ENCODE assay signal across 13 cellular contexts in genomic region chr3:196440041-196440537, GRCh38. TPM values are rescaled to one million over a fixed set of nuclear protein-coding genes. Genes with fewer than 3 reads are reported as not detected.
DNase-seq lines count a peak whose midpoint lies in the region; ATAC-seq, FAIRE-seq and TF ChIP-seq lines count a peak whose summit lies in the region.
"Had no signal": no experiment of that assay in that cellular context is flagged by ENCODE, and none has a peak within 500 bp of the region (broad histone marks: within the 10 kb centered on the region; RNA-seq: fewer than 3 reads in every experiment).

No MANE protein-coding gene starts in this region.

- H3K18ac ChIP-seq in mesenchymal stem cell (ENCODE audit: low read depth in 1 of 2, low read length in 2 of 2) = no peak overlapping the region

- H3K4me3 ChIP-seq in DOHH2 (ENCODE audit: low read length) (no peak overlapping the region), mesenchymal stem cell (ENCODE audit: insufficient read depth in 1 of 2, low read depth in 1 of 2, low read length in 2 of 2) (peak overlapping the region in 1 of 2 experiments; percentile 29)
- H3K4me3 ChIP-seq: breast epithelium, lung had no signal

- H4K8ac ChIP-seq in mesenchymal stem cell (ENCODE audit: low read length) = no peak overlapping the region

- peaks cover 3% of the 10 kb centered on the region; the same call in 1 of the 2 replicates for H3F3A ChIP-seq in DOHH2 (ENCODE audit: control insufficient read depth, insufficient read depth)

- DNase-seq in RPMI7951 (ENCODE audit: low read depth) = peak; percentile 87
- no peak for DNase-seq in mesenchymal stem cell
- no peak for DNase-seq in NCI-H187 (lab: John Stamatoyannopoulos, UW)
- no peak for DNase-seq in GOT3 (lab: John Stamatoyannopoulos, UW)
- no peak for DNase-seq in frontal cortex (ENCODE audit: low spot score in 2 of 2)
- no peak for DNase-seq in GM10266 (ENCODE audit: extremely low spot score)
- DNase-seq: activated CD8-positive, alpha-beta memory T cell treated with anti-CD3 and anti-CD28 coated beads, Interleukin-2, amount 50 U/mL, for 4 hours; foreskin melanocyte; NCI-H526 treated with DMSO at 0.1 percent for 48 hours had no signal

- no peaks in the 10 kb centered on the region for H3K79me1 ChIP-seq in mesenchymal stem cell (replicated peaks; ENCODE audit: low read length, poor library complexity, severe bottlenecking)

- H3K79me2 ChIP-seq in DOHH2 (ENCODE audit: control insufficient read depth, low read length) = no peaks in the 10 kb centered on the region

- H4K20me1 ChIP-seq in DOHH2 (ENCODE audit: control insufficient read depth, insufficient read depth, low read depth, low read length) = no peaks in the 10 kb centered on the region

- no peak overlapping the region for H3K14ac ChIP-seq in mesenchymal stem cell (ENCODE audit: low read length in 2 of 2)

- no peaks in the 10 kb centered on the region for H3K9me3 ChIP-seq in DOHH2 (ENCODE audit: control insufficient read depth, insufficient read depth, low read length)
- no peaks in the 10 kb centered on the region for H3K9me3 ChIP-seq in mesenchymal stem cell (ENCODE audit: control insufficient read depth, low read length)
- H3K9me3 ChIP-seq: breast epithelium had no signal

- no peak overlapping the region for H3K4ac ChIP-seq in mesenchymal stem cell (ENCODE audit: low read depth in 1 of 2, low read length in 2 of 2)

- H3K4me2 ChIP-seq in DOHH2 (ENCODE audit: low read length) = peak overlapping the region; percentile 7; the same call in 1 of the 2 replicates
- no peak overlapping the region for H3K4me2 ChIP-seq in mesenchymal stem cell (ENCODE audit: low read length, poor library complexity, severe bottlenecking)

- no peaks in the 10 kb centered on the region for H3K9me2 ChIP-seq in DOHH2 (replicated peaks; ENCODE audit: control insufficient read depth, low read length)

- WGBS in mesenchymal stem cell = 91% methylated on average over 6 of the region's 6 CpGs

- no peak for FAIRE-seq in frontal cortex (lab: Jason Lieb, UNC)

- H2AK5ac ChIP-seq in mesenchymal stem cell (ENCODE audit: low read length, severe bottlenecking) = no peak overlapping the region

- H3K27me3 ChIP-seq in DOHH2 (ENCODE audit: control insufficient read depth, low read length) (peaks cover 3% of the 10 kb centered on the region; the same call in 1 of the 2 replicates), mesenchymal stem cell (ENCODE audit: control insufficient read depth in 1 of 2, insufficient read depth in 1 of 2, low read length in 2 of 2) (no peaks in the 10 kb centered on the region)
- H3K27me3 ChIP-seq: breast epithelium had no signal

- H3K4me1 ChIP-seq in DOHH2 (ENCODE audit: control insufficient read depth, low read length) = peaks cover 15% of the 10 kb centered on the region
- H3K4me1 ChIP-seq in mesenchymal stem cell (ENCODE audit: control insufficient read depth, insufficient read depth, low read depth, low read length) = no peaks in the 10 kb centered on the region
- H3K4me1 ChIP-seq: breast epithelium had no signal

- H3K36me3 ChIP-seq in DOHH2 (ENCODE audit: control insufficient read depth, low read length) = no peaks in the 10 kb centered on the region
- H3K36me3 ChIP-seq in mesenchymal stem cell (ENCODE audit: control insufficient read depth in 1 of 2, insufficient read depth in 2 of 2, low read depth in 1 of 2, low read length in 2 of 2) = no peaks in the 10 kb centered on the region
- H3K36me3 ChIP-seq: breast epithelium had no signal

- TF ChIP-seq CTCF in DOHH2 (IDR thresholded peaks at IDR 0.05; ENCODE audit: low read depth, low read length, poor library complexity, severe bottlenecking) = no peak
- TF ChIP-seq CTCF in GM10266 (IDR thresholded peaks at IDR 0.05; ENCODE audit: control insufficient read depth, insufficient read depth, low read depth, missing control alignments) = no peak

- H2BK12ac ChIP-seq in mesenchymal stem cell (ENCODE audit: low read length in 2 of 2) = no peak overlapping the region

- no peak overlapping the region for H2BK120ac ChIP-seq in mesenchymal stem cell (ENCODE audit: low read depth, low read length)

- H3K9ac ChIP-seq in mesenchymal stem cell (ENCODE audit: low read length) = peak overlapping the region; percentile 55

- H2BK5ac ChIP-seq in mesenchymal stem cell (ENCODE audit: low read depth, low read length, poor library complexity, severe bottlenecking) = no peak overlapping the region

- no peak overlapping the region for H3K23ac ChIP-seq in mesenchymal stem cell (ENCODE audit: low read length in 2 of 2)

- H4K91ac ChIP-seq in mesenchymal stem cell (ENCODE audit: low read length) = no peak overlapping the region

- no peak overlapping the region for H2AFZ ChIP-seq in mesenchymal stem cell (ENCODE audit: low read depth, low read length)

- no peak overlapping the region for H3K27ac ChIP-seq in DOHH2 (ENCODE audit: low read depth, low read length)
- H3K27ac ChIP-seq in mesenchymal stem cell (ENCODE audit: low read length, poor library complexity, severe bottlenecking) = no peak overlapping the region
- H3K27ac ChIP-seq: breast epithelium had no signal

- H2BK15ac ChIP-seq in mesenchymal stem cell (ENCODE audit: low read depth, poor library complexity, severe bottlenecking) = no peak overlapping the region

- ATAC-seq in GM21825 (IDR thresholded peaks at IDR 0.05; ENCODE audit: unreplicated experiment) = peak; percentile 55

RNA-seq across cellular contexts. Expression of gene UBXN7, which starts 7.9 kb away (rescaled TPM):
- 10.8 and 12.3 TPM in 2 replicates for total RNA-seq in RPMI7951 (2014; rRNA removed; shearing (Covaris generic))
- polyA plus RNA-seq in mesenchymal stem cell (2013, experiment 1 of 2) = 23.3 TPM
- polyA plus RNA-seq in mesenchymal stem cell (2013, experiment 2 of 2) = 20.7 TPM
- total RNA-seq in frontal cortex = 51.0 TPM
